In the genomic region with DNA sequence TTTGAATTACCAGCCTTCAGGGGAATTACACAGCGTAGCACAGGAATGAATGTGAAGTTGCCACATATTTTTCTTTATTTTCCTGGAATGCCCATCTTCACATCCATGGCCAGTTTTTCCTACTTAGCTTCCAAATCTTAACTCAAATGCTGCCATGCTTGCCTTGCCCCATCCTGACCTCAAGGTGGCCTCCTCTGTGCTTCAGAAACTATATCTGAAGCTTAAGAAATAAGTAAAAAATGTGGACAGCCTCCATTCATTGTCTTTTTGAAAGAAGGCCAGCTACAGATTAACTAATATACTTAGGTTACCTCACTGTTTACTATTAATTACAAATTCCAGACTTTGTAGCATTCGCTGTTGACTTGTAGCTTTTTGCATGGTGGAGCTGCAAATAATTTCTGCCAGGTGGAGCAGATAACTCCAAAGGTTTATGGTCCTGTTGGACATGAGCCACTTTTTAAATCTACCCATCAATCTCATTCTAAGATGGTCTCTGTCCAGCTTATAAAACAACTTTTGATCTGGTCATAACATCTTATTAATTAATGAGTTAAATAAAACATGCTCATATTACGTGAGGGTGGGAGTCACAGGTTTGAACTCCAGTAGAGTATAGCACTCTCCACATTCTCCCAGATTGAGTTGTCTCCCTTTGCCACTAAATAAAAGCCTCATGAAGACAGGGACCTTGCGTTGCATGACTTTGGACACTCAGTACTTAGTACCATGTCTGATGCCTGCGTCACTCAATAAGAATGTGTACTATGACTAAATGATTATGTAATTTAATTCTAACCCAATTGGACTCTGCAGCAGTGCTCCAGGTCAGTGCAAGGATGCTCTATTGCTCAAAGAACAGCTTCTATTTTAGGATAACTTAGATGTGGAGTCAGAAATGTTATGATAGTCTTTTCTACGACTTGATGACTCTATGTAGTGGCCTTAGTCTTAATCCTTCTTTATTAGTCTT, we compare ENCODE assay signal across 10 cellular contexts.
DNase-seq lines count a peak whose midpoint lies in the region; FAIRE-seq and TF ChIP-seq lines count a peak whose summit lies in the region.
"Had no signal": no experiment of that assay in that cellular context is flagged by ENCODE, and none has a peak within 500 bp of the region (broad histone marks: within the 10 kb centered on the region; RNA-seq: fewer than 3 reads in every experiment).

No MANE protein-coding gene starts in this region.

- H3K4me1 ChIP-seq in mammary epithelial cell (ENCODE audit: insufficient read depth, low read length) = peaks cover 32% of the 10 kb centered on the region

- WGBS in mammary epithelial cell (ENCODE audit: low coverage, missing lambda C conversion rate) = 79% methylated on average over 6 of the region's 6 CpGs

- no peak for TF ChIP-seq POLR2A in GM12892 (IDR thresholded peaks at IDR 0.05; ENCODE audit: low read depth, low read length)

- H4K20me1 ChIP-seq in mammary epithelial cell (ENCODE audit: insufficient read depth, low read length) = no peaks in the 10 kb centered on the region

- H2AFZ ChIP-seq in mammary epithelial cell (ENCODE audit: low read depth, low read length) = no peak overlapping the region

- FAIRE-seq in GM12892 (lab: Jason Lieb, UNC) = no peak

- no peaks in the 10 kb centered on the region for H3K79me2 ChIP-seq in mammary epithelial cell (ENCODE audit: insufficient read depth, low read length)

- H3K4me1 Mint-ChIP-seq in nephron = peaks cover 17% of the 10 kb centered on the region

- H3K9me3 Mint-ChIP-seq in nephron = no peaks in the 10 kb centered on the region

- TF ChIP-seq CTCF in GM10266 (IDR thresholded peaks at IDR 0.05; ENCODE audit: control insufficient read depth, insufficient read depth, low read depth, missing control alignments) (peak; percentile 38), LNCaP clone FGC (IDR thresholded peaks at IDR 0.05; ENCODE audit: control insufficient read depth, extremely low read depth, insufficient read depth) (peak; percentile 35), mammary epithelial cell (conservative IDR thresholded peaks at IDR 0.05 in 1 of 2, IDR thresholded peaks at IDR 0.05 in 1 of 2; ENCODE audit: extremely low read depth in 1 of 2, insufficient read depth in 1 of 2, low read depth in 1 of 2, low read length in 2 of 2) (peak; percentile 50 to 57), nephron (IDR thresholded peaks at IDR 0.05; ENCODE audit: unreplicated experiment in 3 of 3) (peak; percentile 28 to 34 (median 31)), RWPE1 (conservative IDR thresholded peaks at IDR 0.05; ENCODE audit: low read depth) (no peak)

- H3K4me3 Mint-ChIP-seq in nephron = no peak overlapping the region

- H3K36me3 ChIP-seq in mammary epithelial cell (ENCODE audit: insufficient read depth, low read length) = no peaks in the 10 kb centered on the region

- POLR2A ChIA-PET in RWPE1 (lab: Yijun Ruan, JAX; ENCODE audit: low non-redundant PET) = no interaction called here

- no peak overlapping the region for H3K9ac ChIP-seq in mammary epithelial cell (ENCODE audit: insufficient read depth, low read length)

- H3K9me3 ChIP-seq in mammary epithelial cell (replicated peaks; ENCODE audit: insufficient read depth, low read length) = no peaks in the 10 kb centered on the region

- no peaks in the 10 kb centered on the region for H3K27me3 Mint-ChIP-seq in nephron (ENCODE audit: low read depth)

- H3K4me3 ChIP-seq in LNCaP clone FGC (ENCODE audit: low read depth, low read length) (no peak overlapping the region), mammary epithelial cell (replicated peaks in 1 of 3; ENCODE audit: insufficient read depth in 1 of 3, low read depth in 2 of 3, low read length in 3 of 3) (no peak overlapping the region)

- H3K27ac Mint-ChIP-seq in nephron = peak overlapping the region in 2 of 3 experiments; percentile 30 to 73

- intact Hi-C loops in mammary epithelial cell (cut with micrococcal nuclease) = loop anchor here (1.0 to 10.0 kb wide), 2 partner anchors 222 to 388 kb away; no protein-coding TSS in a partner anchor

- CTCF ChIA-PET in mammary epithelial cell (lab: Charles Lee; ENCODE audit: low non-redundant PET) (interaction anchor here (0.6 to 0.7 kb wide), 3 partner anchors 65 to 622 kb away, joined by 3 to 5 read pairs (median 5); no protein-coding TSS in a partner anchor), RWPE1 (lab: Yijun Ruan, JAX) (interaction anchor here (0.6 to 0.7 kb wide), 3 partner anchors 11 to 834 kb away, joined by 3 to 4 read pairs (median 4); no protein-coding TSS in a partner anchor)

- DNase-seq in GM10266 (ENCODE audit: extremely low spot score) (peak; percentile 6), LNCaP clone FGC (ENCODE audit: low read depth) (no peak), mammary epithelial cell (peak; percentile 8), midbrain (lab: John Stamatoyannopoulos, UW) (no peak), RWPE1 (ENCODE audit: low spot score) (no peak), GM12892 (ENCODE audit: insufficient read length) (no peak)
- DNase-seq in activated CD4-positive, alpha-beta T cell treated with anti-CD3 and anti-CD28 coated beads for 4 hours = no peak
- DNase-seq: activated T-cell treated with anti-CD3 and anti-CD28 coated beads, Interleukin-2, amount 50 U/mL, for 48 hours; NCI-H1048 had no signal

- no peak overlapping the region for H3K4me2 ChIP-seq in mammary epithelial cell (ENCODE audit: insufficient read depth, low read depth, low read length)

- in situ Hi-C loops in mammary epithelial cell (cut with MboI; ENCODE audit: low sequenced_read_pairs in 2 of 2) = no loop called here

- H3K36me3 Mint-ChIP-seq in nephron (ENCODE audit: low read depth) = no peaks in the 10 kb centered on the region

- no TSS peak for BruUV-seq in mammary epithelial cell (replicated peaks; lab: Mats Ljungman, UMichigan)

- dilution Hi-C loops in mammary epithelial cell (cut with HindIII; ENCODE audit: low sequenced_read_pairs) = loop anchor here (5.0 kb wide), 1 partner anchor 676 kb away; no protein-coding TSS in a partner anchor

- H3K27me3 ChIP-seq in mammary epithelial cell (ENCODE audit: insufficient read depth, low read length) = no peaks in the 10 kb centered on the region

- H3K27ac ChIP-seq in mammary epithelial cell (ENCODE audit: insufficient read depth, low read depth, low read length) = peak overlapping the region; percentile 93
- no peak overlapping the region for H3K27ac ChIP-seq in RWPE1

Comparison
In these comparisons a context has a peak if more than half of its experiments do, and no peak if none do; other contexts are left out.
1. DNase-seq: peak in GM10266 (single experiment) and mammary epithelial cell (single experiment); none in LNCaP clone FGC (single experiment), midbrain (single experiment), RWPE1 (single experiment), GM12892 (single experiment) and activated CD4-positive, alpha-beta T cell treated with anti-CD3 and anti-CD28 coated beads for 4 hours (0 of 2).